ENCODE assay signal across 15 cellular contexts in genomic region chr22:46750861-46751260, GRCh38. TPM values are rescaled to one million over a fixed set of nuclear protein-coding genes. Genes with fewer than 3 reads are reported as not detected.
DNase-seq lines count a peak whose midpoint lies in the region; ATAC-seq, FAIRE-seq and TF ChIP-seq lines count a peak whose summit lies in the region.
"Had no signal": no experiment of that assay in that cellular context is flagged by ENCODE, and none has a peak within 500 bp of the region (broad histone marks: within the 10 kb centered on the region; RNA-seq: fewer than 3 reads in every experiment).

No MANE protein-coding gene starts in this region.

- H3K9ac ChIP-seq in H1 (replicated peaks in 1 of 4; ENCODE audit: extremely low read depth in 1 of 4, low read depth in 3 of 4, low read length in 3 of 4), result no peak overlapping the region

- H3K79me2 ChIP-seq in H1 (ENCODE audit: control insufficient read depth in 1 of 2, insufficient read depth in 2 of 2, low read length in 2 of 2), result no peaks in the 10 kb centered on the region

- DNase-seq in Right ventricle myocardium inferior (ENCODE audit: missing footprints) (peak; percentile 67), cardiac septum (ENCODE audit: low spot score) (no peak), H1 (ENCODE audit: low read depth in 1 of 2, low spot score in 2 of 2) (no peak), mucosa of descending colon (peak; percentile 86 to 89 (median 87)), upper lobe of right lung (peak; percentile 68), mesenteric fat pad (ENCODE audit: low spot score) (no peak)
- DNase-seq: activated CD4-positive, alpha-beta T cell treated with anti-CD3 and anti-CD28 coated beads, Interleukin-2, amount 50 U/mL, for 1 hour; activated naive CD4-positive, alpha-beta T cell; central memory CD4-positive, alpha-beta T cell; NCI-H187 treated with DMSO at 0.1 percent for 48 hours; occipital lobe had no signal

- WGBS in H1 (ENCODE audit: extremely low coverage in 1 of 2, insufficient coverage in 1 of 2, insufficient read length in 1 of 2, insufficient replicate concordance in 2 of 2, low coverage in 1 of 2, low lambda C conversion rate in 2 of 2, missing lambda C conversion rate in 1 of 2), 2 experiments, result 91% methylated on average over 12 of the region's 12 CpGs; no CpG with 5 or more reads in 1 of the 2 experiments

- H3K14ac ChIP-seq in H1 (ENCODE audit: insufficient read length), result no peak overlapping the region

- H2AK5ac ChIP-seq in H1 (ENCODE audit: low read depth, low read length), result no peak overlapping the region

- H3K4me2 ChIP-seq in H1 (ENCODE audit: insufficient read depth in 1 of 2, low read depth in 2 of 2, low read length in 2 of 2), result no peak overlapping the region

- H3K4ac ChIP-seq in H1 (replicated peaks; ENCODE audit: insufficient read length, low read depth, low read length), result no peak overlapping the region

- H3K79me1 ChIP-seq in H1 (ENCODE audit: low read depth, low read length), result no peaks in the 10 kb centered on the region

- POLR2A ChIA-PET in H1 (lab: Charles Lee; ENCODE audit: partially characterized antibody), result interaction anchor here (1.2 to 4.4 kb wide), 2 partner anchors 8 to 11 kb away, joined by 3 to 25 read pairs; partner anchors contain the start of gene TBC1D22A

- no peaks in the 10 kb centered on the region for H3K23me2 ChIP-seq in H1 (ENCODE audit: low read depth, low read length)

- FAIRE-seq in H1 (lab: Jason Lieb, UNC), result no peak
- FAIRE-seq: G401.6, keratinocyte had no signal

- H2AFZ ChIP-seq in H1 (ENCODE audit: low read length), result no peak overlapping the region

- H3K27ac ChIP-seq in H1 (ENCODE audit: low read depth, low read length) (no peak overlapping the region), upper lobe of right lung (peak overlapping the region; percentile 31)

- no peak overlapping the region for H3K56ac ChIP-seq in H1 (replicated peaks; ENCODE audit: insufficient read length, low read depth, low read length)

- H4K91ac ChIP-seq in H1 (replicated peaks; ENCODE audit: insufficient read length, low read length), result no peak overlapping the region

- H4K20me1 ChIP-seq in H1 (replicated peaks in 1 of 2; ENCODE audit: control insufficient read depth in 1 of 2, insufficient read depth in 2 of 2, low read length in 2 of 2), result no peaks in the 10 kb centered on the region

- H2BK20ac ChIP-seq in H1 (ENCODE audit: low read length), result no peak overlapping the region

- TF ChIP-seq CTCF in H1 (IDR thresholded peaks at IDR 0.05; ENCODE audit: control extremely low read depth in 1 of 3, insufficient read depth in 1 of 3, low read depth in 1 of 3, low read length in 3 of 3), result no peak
- no peak for TF ChIP-seq CTCF in mucosa of descending colon (IDR thresholded peaks at IDR 0.05)
- TF ChIP-seq CTCF in upper lobe of right lung (IDR thresholded peaks at IDR 0.05), result no peak

- peak overlapping the region; percentile 88; the same call in 1 of the 2 replicates for H4K8ac ChIP-seq in H1 (ENCODE audit: extremely low read depth, insufficient read depth, low read length)

- TF ChIP-seq POLR2A in H1 (IDR thresholded peaks at IDR 0.05; ENCODE audit: control extremely low read depth in 1 of 2, low read depth in 2 of 2, low read length in 2 of 2), result no peak

- peak; percentile 7 for ATAC-seq in Right ventricle myocardium inferior
- peak; percentile 75 for ATAC-seq in mucosa of descending colon
- ATAC-seq in upper lobe of right lung, result peak; percentile 2
- no peak for ATAC-seq in HG02759 (IDR thresholded peaks at IDR 0.05; ENCODE audit: unreplicated experiment)
- ATAC-seq in HG02588 (IDR thresholded peaks at IDR 0.05; ENCODE audit: unreplicated experiment), result no peak

- H3K4me3 ChIP-seq in H1 (ENCODE audit: extremely low read depth in 1 of 4, insufficient read depth in 2 of 4, low read depth in 3 of 4, low read length in 4 of 4), result no peak overlapping the region
- H3K4me3 ChIP-seq in mucosa of descending colon, result no peak overlapping the region
- no peak overlapping the region for H3K4me3 ChIP-seq in upper lobe of right lung

- peaks cover 7 to 12% of the 10 kb centered on the region in 2 experiments for H3K9me3 ChIP-seq in H1 (ENCODE audit: insufficient read depth in 2 of 2, low read depth in 1 of 2, low read length in 1 of 2)
- peaks cover under 1% of the 10 kb centered on the region for H3K9me3 ChIP-seq in mucosa of descending colon
- H3K9me3 ChIP-seq in upper lobe of right lung, result no peaks in the 10 kb centered on the region

- TF ChIP-seq RAD21 in H1 (IDR thresholded peaks at IDR 0.05 in 1 of 2, conservative IDR thresholded peaks at IDR 0.05 in 1 of 2; ENCODE audit: low read depth in 2 of 2, low read length in 2 of 2), result no peak

- no peak overlapping the region for H2BK5ac ChIP-seq in H1 (ENCODE audit: low read depth, low read length)

- CTCF ChIA-PET in H1 (lab: Charles Lee; ENCODE audit: partially characterized antibody), result interaction anchor here (1.0 to 2.9 kb wide), 5 partner anchors 8 to 53 kb away, joined by 3 to 15 read pairs (median 4); partner anchors contain the start of gene TBC1D22A

- H3K36me3 ChIP-seq in H1 (ENCODE audit: control insufficient read depth in 2 of 4, insufficient read depth in 4 of 4, low read length in 3 of 4) (no peaks in the 10 kb centered on the region), mucosa of descending colon (ENCODE audit: low read depth) (no peaks in the 10 kb centered on the region), upper lobe of right lung (no peaks in the 10 kb centered on the region)

- no peak for TF ChIP-seq EP300 in H1 (IDR thresholded peaks at IDR 0.05; ENCODE audit: borderline replicate concordance in 1 of 2, low read depth in 2 of 2, low read length in 2 of 2)

- H3K4me1 ChIP-seq in H1 (replicated peaks in 1 of 4; ENCODE audit: control insufficient read depth in 3 of 4, insufficient read depth in 4 of 4, low read length in 3 of 4) (no peaks in the 10 kb centered on the region), mucosa of descending colon (ENCODE audit: low read depth) (peaks cover 40% of the 10 kb centered on the region), upper lobe of right lung (peaks cover 43% of the 10 kb centered on the region)

- H3K23ac ChIP-seq in H1 (ENCODE audit: insufficient read length), result no peak overlapping the region

- H3K27me3 ChIP-seq in H1 (replicated peaks in 1 of 4; ENCODE audit: control insufficient read depth in 3 of 4, extremely low read depth in 1 of 4, insufficient read depth in 3 of 4, low read length in 3 of 4) (peaks cover 0 to 4% (median 2%) of the 10 kb centered on the region in 4 experiments; a peak in 5 of 7 replicates), upper lobe of right lung (no peaks in the 10 kb centered on the region)

- H2BK12ac ChIP-seq in H1 (ENCODE audit: low read depth, low read length), result 0 out of 2 replicates have a peak overlapping the region, but pooled peaks have one; percentile 68

- intact Hi-C loops in Right ventricle myocardium inferior (cut with DNase I), result no loop called here
- intact Hi-C loops in cardiac septum (cut with DNase I), result no loop called here
- intact Hi-C loops in mucosa of descending colon (cut with DNase I, micrococcal nuclease), result no loop called here
- intact Hi-C loops in upper lobe of right lung (cut with DNase I), result no loop called here

- no peak overlapping the region for H3K18ac ChIP-seq in H1 (ENCODE audit: extremely low read depth, low read length)

- H2BK15ac ChIP-seq in H1 (ENCODE audit: low read length), result no peak overlapping the region

- no peak overlapping the region for H4K5ac ChIP-seq in H1 (ENCODE audit: insufficient read length, low read depth, low read length)

- H2BK120ac ChIP-seq in H1 (replicated peaks; ENCODE audit: low read depth, low read length), result no peak overlapping the region

TF ChIP-seq in H1, 55 proteins besides CTCF, POLR2A, EP300 and RAD21 (continues in another document):
- TF ChIP-seq BRCA1 (IDR thresholded peaks at IDR 0.05; ENCODE audit: low read depth, low read length), result no peak
- no peak for TF ChIP-seq POU5F1 (IDR thresholded peaks at IDR 0.05; ENCODE audit: low read depth, low read length)
- no peak for TF ChIP-seq PHF8 (conservative IDR thresholded peaks at IDR 0.05; ENCODE audit: low read depth, low read length)
- no peak for TF ChIP-seq TAF1 (IDR thresholded peaks at IDR 0.05; ENCODE audit: low read depth, low read length)
- TF ChIP-seq FOSL1 (IDR thresholded peaks at IDR 0.05; ENCODE audit: insufficient read depth, low read depth, low read length), result no peak
- TF ChIP-seq CBX8 (IDR thresholded peaks at IDR 0.05; ENCODE audit: borderline replicate concordance, low read depth, low read length), result no peak
- no peak for TF ChIP-seq SIX5 (IDR thresholded peaks at IDR 0.05; ENCODE audit: low read depth, low read length)
- no peak for TF ChIP-seq POLR2AphosphoS5 (IDR thresholded peaks at IDR 0.05; ENCODE audit: low read depth, low read length)
- TF ChIP-seq CEBPB (IDR thresholded peaks at IDR 0.05; ENCODE audit: low read depth, low read length), result no peak
- no peak for TF ChIP-seq SUZ12 (IDR thresholded peaks at IDR 0.05; ENCODE audit: low read length)

RNA-seq across cellular contexts. Expression of gene TBC1D22A, which starts 11.6 kb away (rescaled TPM):
- 14.6 TPM for total RNA-seq in Right ventricle myocardium inferior
- 20.1 TPM for total RNA-seq in cardiac septum
- total RNA-seq in H1 (2021; fragmentation: NEBNext Ultra II Directional; extraction: Animal tissue kit (Norgen Biotek cat#: 25700)), result 18.4 and 19.0 TPM in 2 replicates
- 11.9 and 14.0 TPM in 2 replicates for polyA plus RNA-seq in H1 (2011; rRNA removed)
- 11.3 TPM for polyA plus RNA-seq in H1 (2011; cell fraction: cytosol; rRNA removed)
- polyA plus RNA-seq in H1 (2011; cell fraction: nucleus; rRNA removed), result 11.6 TPM
- 11.4 to 14.8 TPM (median 13.5 TPM) in 4 replicates for polyA plus RNA-seq in H1 (2012, experiment 1 of 2)
- 14.1 TPM for polyA plus RNA-seq in H1 (2012, experiment 2 of 2)
- polyA plus RNA-seq in H1 (2013, experiment 1 of 2), result 9.6 TPM
- 9.5 TPM for polyA plus RNA-seq in H1 (2013, experiment 2 of 2)
- polyA minus RNA-seq in H1 (2011; rRNA and poly(A)+ RNA removed), result 10.9 and 12.5 TPM in 2 replicates
- 11.4 TPM for polyA minus RNA-seq in H1 (2011; cell fraction: cytosol; rRNA and poly(A)+ RNA removed)
- 19.0 TPM for polyA minus RNA-seq in H1 (2011; cell fraction: nucleus; rRNA and poly(A)+ RNA removed)
- 10 to 100 TPM; 35.6 to 51.9 (median 41.8) TPM for total RNA-seq in mucosa of descending colon
- 31.3 TPM for total RNA-seq in upper lobe of right lung
- total RNA-seq in mesenteric fat pad, result 24.5 TPM

RNA-seq across cellular contexts. Expression of gene CERK, which starts 12.8 kb away (rescaled TPM):
- 71.6 TPM for total RNA-seq in Right ventricle myocardium inferior
- 60.0 TPM for total RNA-seq in cardiac septum
- 59.0 TPM in 2 replicates for total RNA-seq in H1 (2021; fragmentation: NEBNext Ultra II Directional; extraction: Animal tissue kit (Norgen Biotek cat#: 25700))
- 26.6 and 31.5 TPM in 2 replicates for polyA plus RNA-seq in H1 (2011; rRNA removed)
- 37.5 TPM for polyA plus RNA-seq in H1 (2011; cell fraction: cytosol; rRNA removed)
- 33.7 TPM for polyA plus RNA-seq in H1 (2011; cell fraction: nucleus; rRNA removed)
- polyA plus RNA-seq in H1 (2012, experiment 1 of 2), result 36.8 to 41.7 TPM (median 38.9 TPM) in 4 replicates
- polyA plus RNA-seq in H1 (2012, experiment 2 of 2), result 32.8 TPM
- polyA plus RNA-seq in H1 (2013, experiment 1 of 2), result 27.6 TPM
- 28.7 TPM for polyA plus RNA-seq in H1 (2013, experiment 2 of 2)
- 55.9 and 58.7 TPM in 2 replicates for polyA minus RNA-seq in H1 (2011; rRNA and poly(A)+ RNA removed)
- polyA minus RNA-seq in H1 (2011; cell fraction: cytosol; rRNA and poly(A)+ RNA removed), result 36.6 TPM
- 26.0 TPM for polyA minus RNA-seq in H1 (2011; cell fraction: nucleus; rRNA and poly(A)+ RNA removed)
- 10 to 100 TPM; 40.3 to 51.7 (median 50.0) TPM for total RNA-seq in mucosa of descending colon
- total RNA-seq in upper lobe of right lung, result 28.1 TPM
- total RNA-seq in mesenteric fat pad, result 30.8 TPM

Comparison
In these comparisons a context has a peak if more than half of its experiments do, and no peak if none do; other contexts are left out.
1. DNase-seq: peak in Right ventricle myocardium inferior (single experiment), mucosa of descending colon (3 of 3) and upper lobe of right lung (single experiment); none in cardiac septum (single experiment), H1 (0 of 2) and mesenteric fat pad (single experiment).
2. ATAC-seq: peak in Right ventricle myocardium inferior (single experiment), mucosa of descending colon (single experiment) and upper lobe of right lung (single experiment); none in HG02759 (single experiment) and HG02588 (single experiment).